Comparison of ENCODE assay signal across 8 cellular contexts in genomic region chr9:90099262-90099982, GRCh38.
DNase-seq lines count a peak whose midpoint lies in the region; ATAC-seq, FAIRE-seq and TF ChIP-seq lines count a peak whose summit lies in the region.

No MANE protein-coding gene starts in this region.

- WGBS in ovary, 3 donors, result 32 to 40% (median 34%) methylated on average over 9 of the region's 9 CpGs

- DNase-seq in DMS79 treated with DMSO at 0.1 percent for 48 hours (lab: John Stamatoyannopoulos, UW), result peak; percentile 7
- DNase-seq in DMS79 (lab: John Stamatoyannopoulos, UW), result no peak
- peak; percentile 65 for DNase-seq in NCI-H2107 treated with DMSO at 0.1 percent for 48 hours (lab: John Stamatoyannopoulos, UW; ENCODE audit: unreplicated experiment)
- DNase-seq in ovary, result no peak
- DNase-seq in activated CD4-positive, CD25-positive, alpha-beta regulatory T cell treated with anti-CD3 and anti-CD28 coated beads, Interleukin-2, amount 50 U/mL, for 72 hours, result no peak

- no peaks in the 10 kb centered on the region for H3K27me3 ChIP-seq in ovary

- no peak overlapping the region for H3K4me3 ChIP-seq in ovary

- peak; percentile 18 to 52 (median 32) for TF ChIP-seq CTCF in ovary (IDR thresholded peaks at IDR 0.05)

- H3K9me3 ChIP-seq in ovary, result no peaks in the 10 kb centered on the region

- intact Hi-C loops in ovary (cut with DNase I), result loop anchor here in 2 of 4 donors (2.0 to 10.0 kb wide), 2 partner anchors 125 to 495 kb away; partner anchors contain the start of gene GADD45G (in 2 of the 2)

- TF ChIP-seq EP300 in ovary (IDR thresholded peaks at IDR 0.05), result no peak

- FAIRE-seq in endometrium (lab: Jason Lieb, UNC), result peak; percentile 90

- no peak for TF ChIP-seq POLR2A in ovary (IDR thresholded peaks at IDR 0.05)

- H3K36me3 ChIP-seq in ovary, result no peaks in the 10 kb centered on the region

- H3K27ac ChIP-seq in ovary, result no peak overlapping the region

- no peak for ATAC-seq in GM18873 (IDR thresholded peaks at IDR 0.05; ENCODE audit: low FRiP score, unreplicated experiment)
- no peak for ATAC-seq in HG03095 (IDR thresholded peaks at IDR 0.05; ENCODE audit: unreplicated experiment)

- peaks cover 3% of the 10 kb centered on the region for H3K4me1 ChIP-seq in ovary (ENCODE audit: insufficient read depth)

Comparison
In these comparisons a context has a peak if more than half of its experiments do, and no peak if none do; other contexts are left out.
1. DNase-seq: peak in DMS79 treated with DMSO at 0.1 percent for 48 hours (single experiment) and NCI-H2107 treated with DMSO at 0.1 percent for 48 hours (single experiment); none in DMS79 (single experiment), ovary (0 of 5) and activated CD4-positive, CD25-positive, alpha-beta regulatory T cell treated with anti-CD3 and anti-CD28 coated beads, Interleukin-2, amount 50 U/mL, for 72 hours (single experiment).